11 cellular contexts compared by ENCODE assay signal in the genomic region with DNA sequence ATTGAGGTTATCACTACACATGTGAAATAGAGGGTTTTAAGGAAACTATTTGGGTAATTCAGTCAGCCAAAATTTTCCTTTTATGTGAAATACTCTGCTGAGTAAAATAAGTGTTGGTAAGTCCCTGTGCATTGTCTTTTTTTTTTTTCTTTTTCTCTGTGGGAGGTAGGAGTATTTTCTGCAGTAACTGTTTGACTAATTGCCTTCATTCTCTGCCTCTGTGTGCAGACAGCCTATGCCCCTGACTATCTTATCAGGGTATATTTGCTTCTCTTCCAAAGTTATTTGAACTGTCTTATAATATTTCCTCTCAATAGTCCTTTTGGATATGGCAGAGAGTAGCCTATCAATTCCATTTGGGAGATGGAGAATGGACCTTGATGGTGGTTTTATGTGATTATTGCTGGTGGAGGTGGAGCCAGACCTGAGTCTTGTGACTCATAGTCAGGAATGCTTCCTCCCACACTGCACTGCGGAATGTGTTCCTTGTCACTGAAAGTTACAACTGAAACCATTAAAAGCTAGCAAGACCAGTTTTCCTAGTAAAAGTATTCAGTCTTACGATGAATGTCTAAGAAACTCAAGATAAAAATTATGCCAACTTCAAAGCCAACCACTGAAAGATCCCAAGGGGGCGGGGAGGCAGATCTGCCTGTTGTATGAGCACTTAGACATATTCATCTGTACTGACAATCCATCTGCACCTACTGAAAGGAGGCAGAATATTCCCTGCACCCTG. TPM values are rescaled to one million over a fixed set of nuclear protein-coding genes. Genes with fewer than 3 reads are reported as not detected.
DNase-seq lines count a peak whose midpoint lies in the region; ATAC-seq and TF ChIP-seq lines count a peak whose summit lies in the region.
"Had no signal": no experiment of that assay in that cellular context is flagged by ENCODE, and none has a peak within 500 bp of the region (broad histone marks: within the 10 kb centered on the region; RNA-seq: fewer than 3 reads in every experiment).

No MANE protein-coding gene starts in this region.

- POLR2A ChIA-PET in RWPE1 (lab: Yijun Ruan, JAX; ENCODE audit: low non-redundant PET) (no interaction called here), OCI-LY7 (lab: Charles Lee) (interaction anchor here (0.6 kb wide), 1 partner anchor 54 kb away, joined by 3 read pairs; no protein-coding TSS in a partner anchor)

- no peak for ATAC-seq in GM21619 (IDR thresholded peaks at IDR 0.05; ENCODE audit: unreplicated experiment)

- H3K9me3 ChIP-seq in OCI-LY7 (ENCODE audit: low read length), result no peaks in the 10 kb centered on the region

- H3K4me2 ChIP-seq in OCI-LY7 (ENCODE audit: low read length), result no peak overlapping the region

- BruUV-seq in OCI-LY7 (replicated peaks; lab: Mats Ljungman, UMichigan), result no TSS peak

- no peaks in the 10 kb centered on the region for H3K79me2 ChIP-seq in OCI-LY7 (ENCODE audit: insufficient read depth, low read depth, low read length)
- H3K79me2 ChIP-seq: parathyroid adenoma had no signal

- CTCF ChIA-PET in RWPE1 (lab: Yijun Ruan, JAX), result no interaction called here
- CTCF ChIA-PET in OCI-LY7 (lab: Charles Lee; ENCODE audit: unreplicated experiment), result no interaction called here

- H3K4me3 ChIP-seq in OCI-LY7 (ENCODE audit: low read depth, low read length, poor library complexity, severe bottlenecking), result no peak overlapping the region

- in situ Hi-C loops in GM13977 (cut with MboI; ENCODE audit: low pct_unique_long_range_greater_than_20kb, low sequenced_read_pairs, unreplicated experiment), result no loop called here

- H2AFZ ChIP-seq in OCI-LY7 (ENCODE audit: low read length), result no peak overlapping the region
- H2AFZ ChIP-seq: parathyroid adenoma had no signal

- no peaks in the 10 kb centered on the region for H3K4me1 ChIP-seq in OCI-LY7 (ENCODE audit: insufficient read depth, low read length, poor library complexity, severe bottlenecking)
- H3K4me1 ChIP-seq: parathyroid adenoma had no signal

- H3K27ac ChIP-seq in RWPE1 (no peak overlapping the region), OCI-LY7 (ENCODE audit: low read depth, low read length, poor library complexity, severe bottlenecking) (no peak overlapping the region)
- H3K27ac ChIP-seq: parathyroid adenoma had no signal

- no peaks in the 10 kb centered on the region for H3K36me3 ChIP-seq in OCI-LY7 (ENCODE audit: insufficient read depth, low read length)

- intact Hi-C loops in OCI-LY7 (cut with micrococcal nuclease; ENCODE audit: unreplicated experiment), result no loop called here

- TF ChIP-seq CTCF in RWPE1 (conservative IDR thresholded peaks at IDR 0.05; ENCODE audit: low read depth), result no peak
- TF ChIP-seq CTCF in GM13977 (IDR thresholded peaks at IDR 0.05; ENCODE audit: extremely low read depth, insufficient read depth, missing control alignments), result no peak
- TF ChIP-seq CTCF in OCI-LY7 (conservative IDR thresholded peaks at IDR 0.05; ENCODE audit: low read length), result no peak

- H3K9me2 ChIP-seq in OCI-LY7 (ENCODE audit: insufficient read depth, low read length), result no peaks in the 10 kb centered on the region

- peak; percentile 81 for DNase-seq in EH (ENCODE audit: low read depth)
- peak; percentile 26 for DNase-seq in RWPE1 (ENCODE audit: low spot score)
- peak; percentile 13 for DNase-seq in glomerular visceral epithelial cell (ENCODE audit: extremely low spot score)
- peak; percentile 43 for DNase-seq in putamen (ENCODE audit: low spot score)
- no peak for DNase-seq in NCI-H446 (lab: John Stamatoyannopoulos, UW)
- DNase-seq in GM13977 (ENCODE audit: low spot score), result no peak
- no peak for DNase-seq in OCI-LY7 (ENCODE audit: low spot score)
- DNase-seq: activated CD4-positive, alpha-beta T cell treated with anti-CD3 and anti-CD28 coated beads, Interleukin-2, amount 50 U/mL, for 48 hours; NCI-H2107 had no signal

- H4K20me1 ChIP-seq in OCI-LY7 (ENCODE audit: insufficient read depth, low read length), result no peaks in the 10 kb centered on the region

RNA-seq across cellular contexts. Expression of gene STXBP6, which starts 40.9 kb away (rescaled TPM):
- not detected in 2 replicates for total RNA-seq in OCI-LY7 (2014; rRNA removed; shearing (Covaris generic))
- total RNA-seq in OCI-LY7 (2022), result 0.48 and 1.2 TPM in 2 replicates

Comparison
In these comparisons a context has a peak if more than half of its experiments do, and no peak if none do; other contexts are left out.
1. DNase-seq: peak in EH (single experiment), RWPE1 (single experiment), glomerular visceral epithelial cell (single experiment) and putamen (single experiment); none in NCI-H446 (0 of 2), GM13977 (single experiment) and OCI-LY7 (single experiment).